Comparison of ENCODE assay signal across 1 cellular context in the genomic region with DNA sequence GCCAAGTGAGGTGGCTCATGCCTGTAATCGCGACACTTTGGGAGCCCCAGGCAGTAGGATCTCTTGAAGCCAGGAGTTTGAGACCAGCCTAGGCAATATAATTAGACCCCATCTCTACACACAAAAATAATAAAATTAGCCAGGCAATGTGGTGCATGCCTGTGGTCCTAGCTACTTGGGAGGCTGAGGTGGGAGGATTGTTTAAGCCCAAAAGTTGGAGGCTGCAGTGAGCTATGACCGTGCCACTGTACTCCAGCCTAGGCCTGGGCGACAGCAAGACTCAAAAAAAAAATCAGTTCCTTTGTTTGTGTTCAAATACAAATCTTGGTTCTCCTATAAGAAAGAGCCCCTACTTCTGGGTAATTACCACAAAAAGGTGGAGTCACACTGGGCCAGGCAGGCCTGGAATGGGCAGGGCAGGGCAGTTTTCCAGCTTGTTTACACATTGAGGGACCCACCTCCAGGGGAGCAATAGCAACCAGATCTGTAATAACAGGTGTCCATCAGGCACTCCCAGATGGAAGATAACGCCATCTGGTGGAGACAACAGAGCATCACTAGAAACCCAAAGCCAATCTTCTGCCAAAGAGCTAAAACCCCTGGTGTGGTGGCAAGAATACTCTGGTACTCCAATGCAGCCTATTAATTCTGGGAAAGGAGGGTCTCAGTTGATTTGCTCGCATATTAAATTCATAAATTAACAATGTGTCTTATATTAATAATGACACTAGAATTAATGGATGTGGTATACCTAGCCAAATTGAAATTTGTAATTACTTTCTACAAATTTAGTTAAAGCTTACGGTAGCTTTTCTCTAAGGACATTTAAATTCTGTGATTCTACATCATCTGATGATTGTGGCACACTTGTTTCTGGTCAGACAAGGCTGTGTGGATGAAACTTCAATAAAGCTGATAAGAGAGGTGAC.
TF ChIP-seq lines count a peak whose summit lies in the region.

No MANE protein-coding gene starts in this region.

TF ChIP-seq in GM12878, 131 proteins besides CTCF, POLR2A, EP300 and RAD21 (continued from another document):
- TF ChIP-seq, protein P1, sequence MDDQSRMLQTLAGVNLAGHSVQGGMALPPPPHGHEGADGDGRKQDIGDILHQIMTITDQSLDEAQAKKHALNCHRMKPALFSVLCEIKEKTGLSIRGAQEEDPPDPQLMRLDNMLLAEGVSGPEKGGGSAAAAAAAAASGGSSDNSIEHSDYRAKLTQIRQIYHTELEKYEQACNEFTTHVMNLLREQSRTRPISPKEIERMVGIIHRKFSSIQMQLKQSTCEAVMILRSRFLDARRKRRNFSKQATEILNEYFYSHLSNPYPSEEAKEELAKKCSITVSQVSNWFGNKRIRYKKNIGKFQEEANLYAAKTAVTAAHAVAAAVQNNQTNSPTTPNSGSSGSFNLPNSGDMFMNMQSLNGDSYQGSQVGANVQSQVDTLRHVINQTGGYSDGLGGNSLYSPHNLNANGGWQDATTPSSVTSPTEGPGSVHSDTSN (IDR thresholded peaks at IDR 0.05; ENCODE audit: insufficient replicate concordance, low read depth, low read length) = peak; percentile 70
- TF ChIP-seq TCF3 (IDR thresholded peaks at IDR 0.05; ENCODE audit: borderline replicate concordance, insufficient read depth, low read depth, low read length) (peak; percentile 85; the same call in 1 of the 2 replicates), SMARCA5 (IDR thresholded peaks at IDR 0.05) (peak; percentile 46; the same call in 1 of the 2 replicates), HDAC6 (IDR thresholded peaks at IDR 0.05; ENCODE audit: unreplicated experiment) (no peak), BMI1 (IDR thresholded peaks at IDR 0.05; ENCODE audit: borderline replicate concordance) (no peak), MEF2A (IDR thresholded peaks at IDR 0.05; ENCODE audit: insufficient read depth, low read depth, low read length) (no peak), SMC3 (IDR thresholded peaks at IDR 0.05; ENCODE audit: borderline replicate concordance, low read length) (peak; percentile 71), BHLHE40 (IDR thresholded peaks at IDR 0.05; ENCODE audit: borderline replicate concordance in 1 of 2, low read depth in 2 of 2, low read length in 1 of 2) (0 out of 4 replicates have a peak, but pooled peaks have one; percentile 4 to 20), TCF12 (IDR thresholded peaks at IDR 0.05; ENCODE audit: low read depth, low read length) (peak; percentile 81; the same call in 1 of the 2 replicates), RB1 (IDR thresholded peaks at IDR 0.05; ENCODE audit: borderline replicate concordance) (peak; percentile 40; the same call in 1 of the 2 replicates), MXI1 (IDR thresholded peaks at IDR 0.05; ENCODE audit: low read depth, low read length) (0 out of 2 replicates have a peak, but pooled peaks have one; percentile 16), HDGF (IDR thresholded peaks at IDR 0.05) (peak; percentile 62; the same call in 1 of the 2 replicates), POLR2AphosphoS5 (IDR thresholded peaks at IDR 0.05; ENCODE audit: low read length) (0 out of 2 replicates have a peak, but pooled peaks have one; percentile 54), IRF4 (IDR thresholded peaks at IDR 0.05; ENCODE audit: low read depth, low read length) (peak; percentile 40; the same call in 1 of the 2 replicates), KDM1A (IDR thresholded peaks at IDR 0.05; ENCODE audit: borderline replicate concordance) (no peak), YY1 (IDR thresholded peaks at IDR 0.05; ENCODE audit: low read depth, low read length) (peak; percentile 42; the same call in 1 of the 2 replicates)
- TF ChIP-seq, protein P2, sequence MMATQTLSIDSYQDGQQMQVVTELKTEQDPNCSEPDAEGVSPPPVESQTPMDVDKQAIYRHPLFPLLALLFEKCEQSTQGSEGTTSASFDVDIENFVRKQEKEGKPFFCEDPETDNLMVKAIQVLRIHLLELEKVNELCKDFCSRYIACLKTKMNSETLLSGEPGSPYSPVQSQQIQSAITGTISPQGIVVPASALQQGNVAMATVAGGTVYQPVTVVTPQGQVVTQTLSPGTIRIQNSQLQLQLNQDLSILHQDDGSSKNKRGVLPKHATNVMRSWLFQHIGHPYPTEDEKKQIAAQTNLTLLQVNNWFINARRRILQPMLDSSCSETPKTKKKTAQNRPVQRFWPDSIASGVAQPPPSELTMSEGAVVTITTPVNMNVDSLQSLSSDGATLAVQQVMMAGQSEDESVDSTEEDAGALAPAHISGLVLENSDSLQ (IDR thresholded peaks at IDR 0.05) = peak; percentile 91
TF ChIP-seq in GM12878: peak in this region for 14.
